9 cellular contexts compared by ENCODE assay signal in the genomic region with DNA sequence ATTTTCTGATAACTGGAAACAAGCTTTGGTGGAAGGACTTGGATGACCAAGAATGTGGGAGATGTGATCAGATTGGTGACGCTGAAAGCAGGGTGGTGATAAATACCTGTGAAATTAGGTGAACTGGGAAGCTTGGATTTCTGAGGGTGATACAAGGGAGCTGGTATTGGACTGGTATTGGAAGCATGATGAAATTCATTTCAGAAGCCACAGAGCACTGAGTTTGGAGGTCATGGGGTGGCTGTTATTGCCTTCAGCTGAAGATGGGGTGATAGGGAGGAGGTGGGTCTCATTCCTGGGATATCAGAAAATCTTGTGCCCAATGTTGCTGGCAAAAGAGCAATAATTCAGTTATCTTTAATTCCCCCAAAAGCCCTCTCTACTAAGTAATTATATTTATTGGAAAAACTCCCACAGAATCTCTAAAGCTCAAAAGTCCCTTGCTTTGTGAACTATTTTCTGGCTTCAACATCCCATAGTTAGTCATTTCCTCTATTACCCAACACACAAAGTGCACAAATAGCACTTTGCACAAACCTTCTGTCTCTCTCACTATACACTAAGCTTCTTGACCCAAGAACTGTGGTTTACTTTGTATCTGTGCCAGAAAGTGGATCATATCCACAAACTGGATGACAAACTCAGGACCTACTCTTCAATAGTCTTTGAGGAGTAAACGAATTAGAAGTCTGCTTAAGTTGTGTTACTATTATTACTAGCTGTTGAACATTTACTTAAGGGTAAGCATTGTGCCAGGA. TPM values are rescaled to one million over a fixed set of nuclear protein-coding genes. Genes with fewer than 3 reads are reported as not detected.
DNase-seq lines count a peak whose midpoint lies in the region; ATAC-seq and TF ChIP-seq lines count a peak whose summit lies in the region.
"Had no signal": no experiment of that assay in that cellular context is flagged by ENCODE, and none has a peak within 500 bp of the region (broad histone marks: within the 10 kb centered on the region; RNA-seq: fewer than 3 reads in every experiment).

No MANE protein-coding gene starts in this region.

- ATAC-seq in mucosa of descending colon (peak; percentile 45), GM18873 (IDR thresholded peaks at IDR 0.05; ENCODE audit: low FRiP score, unreplicated experiment) (no peak), GM21526 (IDR thresholded peaks at IDR 0.05; ENCODE audit: low FRiP score, unreplicated experiment) (no peak)

- H3K27me3 ChIP-seq in tibial nerve, result no peaks in the 10 kb centered on the region

- TF ChIP-seq POLR2A in tibial nerve (IDR thresholded peaks at IDR 0.05), result no peak

- peak in 1 of 2 donors; percentile 83 for TF ChIP-seq EP300 in tibial nerve (IDR thresholded peaks at IDR 0.05)

- no peaks in the 10 kb centered on the region for H3K36me3 ChIP-seq in mucosa of descending colon (ENCODE audit: low read depth)
- no peaks in the 10 kb centered on the region for H3K36me3 ChIP-seq in tibial nerve
- H3K36me3 ChIP-seq: prostate gland had no signal

- TF ChIP-seq CTCF in mucosa of descending colon (IDR thresholded peaks at IDR 0.05) (no peak), tibial nerve (IDR thresholded peaks at IDR 0.05) (no peak)

- 55 to 56% methylated on average over 2 of the region's 2 CpGs for WGBS in tibial nerve, 2 donors

- no peak overlapping the region for H3K4me3 ChIP-seq in mucosa of descending colon
- no peak overlapping the region for H3K4me3 ChIP-seq in tibial nerve
- H3K4me3 ChIP-seq: prostate gland had no signal

- peak overlapping the region in 2 of 4 donors; percentile 34 for H3K27ac ChIP-seq in tibial nerve
- H3K27ac ChIP-seq: prostate gland had no signal

- intact Hi-C loops in mucosa of descending colon (cut with DNase I, micrococcal nuclease), result loop anchor here in 1 of 2 donors (10.0 kb wide), 1 partner anchor 600 kb away; no protein-coding TSS in a partner anchor

- H3K9me3 ChIP-seq in mucosa of descending colon (no peaks in the 10 kb centered on the region), tibial nerve (no peaks in the 10 kb centered on the region)
- H3K9me3 ChIP-seq: prostate gland had no signal

- DNase-seq in CD1c-positive myeloid dendritic cell (ENCODE audit: extremely low spot score), result peak; percentile 66
- peak; percentile 24 for DNase-seq in NCI-H446 treated with DMSO at 0.1 percent for 48 hours (lab: John Stamatoyannopoulos, UW)
- DNase-seq in dermis blood vessel endothelial cell, result peak; percentile 91
- DNase-seq in mucosa of descending colon, result no peak
- no peak for DNase-seq in tibial nerve (ENCODE audit: low spot score in 2 of 2)
- no peak for DNase-seq in DMS53 (lab: John Stamatoyannopoulos, UW)

- no peaks in the 10 kb centered on the region for H3K4me1 ChIP-seq in mucosa of descending colon (ENCODE audit: low read depth)
- peaks cover 0 to 14% (median 0%) of the 10 kb centered on the region in 4 donors for H3K4me1 ChIP-seq in tibial nerve
- H3K4me1 ChIP-seq: prostate gland had no signal

RNA-seq across cellular contexts. Expression of a gene that starts 23.1 kb away (rescaled TPM):
- total RNA-seq in dermis blood vessel endothelial cell (64.8 and 82.7 TPM in 2 replicates), mucosa of descending colon (10 to 100 TPM; 59.8 to 83.0 (median 77.3) TPM), tibial nerve (10 to 100 TPM; 30.3 to 58.5 (median 34.6) TPM)

Comparison
In these comparisons a context has a peak if more than half of its experiments do, and no peak if none do; other contexts are left out.
1. DNase-seq: peak in CD1c-positive myeloid dendritic cell (single experiment), NCI-H446 treated with DMSO at 0.1 percent for 48 hours (single experiment) and dermis blood vessel endothelial cell (single experiment); none in mucosa of descending colon (0 of 3), tibial nerve (0 of 2) and DMS53 (single experiment).